ENCODE assay signal across 8 cellular contexts in genomic region chr5:69166686-69167487, GRCh38. TPM values are rescaled to one million over a fixed set of nuclear protein-coding genes. Genes with fewer than 3 reads are reported as not detected.
DNase-seq lines count a peak whose midpoint lies in the region; ATAC-seq and TF ChIP-seq lines count a peak whose summit lies in the region.

TSS of gene CCNB1 (plus strand) at chr5:69167150. CDS start at chr5:69167263, 113 bp downstream.

- H3K4me3 ChIP-seq in BJ (ENCODE audit: low read depth, low read length) (peak within 1 kb of the TSS; percentile 59), choroid plexus epithelial cell (ENCODE audit: low read depth, low read length) (peak within 1 kb of the TSS; percentile 83)

- H3K27me3 ChIP-seq in BJ (ENCODE audit: control insufficient read depth, insufficient read depth, low read length), result no peaks in the 10 kb centered on the region

- ATAC-seq in HG03457 (IDR thresholded peaks at IDR 0.05; ENCODE audit: unreplicated experiment), result peak; percentile 98

- DNase-seq in BJ (ENCODE audit: low read depth), result peak; percentile 88
- peak; percentile 99 for DNase-seq in GM19240 (ENCODE audit: insufficient read length, low spot score)
- peak; percentile 95 to 96 for DNase-seq in NCI-H524 (lab: John Stamatoyannopoulos, UW)
- DNase-seq in activated CD4-positive, alpha-beta T cell treated with anti-CD3 and anti-CD28 coated beads for 24 hours (ENCODE audit: low read depth in 2 of 2), result peak; percentile 96 to 97
- DNase-seq in choroid plexus epithelial cell (ENCODE audit: low read depth), result peak; percentile 98
- peak; percentile 99 for DNase-seq in kidney glomerular epithelial cell (lab: John Stamatoyannopoulos, UW)
- DNase-seq in stimulated activated CD4-positive, alpha-beta T cell treated with anti-CD3 and anti-CD28 coated beads, Interleukin-15, amount 100 ng/mL, for 48 hours (ENCODE audit: low read depth in 2 of 2), result peak; percentile 94 to 98

- no peaks in the 10 kb centered on the region for H3K36me3 ChIP-seq in BJ (ENCODE audit: control insufficient read depth, insufficient read depth, low read length)

- POLR2A ChIA-PET in BJ (lab: Charles Lee), result interaction anchor here (0.6 kb wide), 1 partner anchor 26 kb away, joined by 3 read pairs; no protein-coding TSS in a partner anchor

- TF ChIP-seq CTCF in BJ (IDR thresholded peaks at IDR 0.05; ENCODE audit: insufficient read depth, low read depth, low read length), result no peak
- TF ChIP-seq CTCF in choroid plexus epithelial cell (conservative IDR thresholded peaks at IDR 0.05; ENCODE audit: low read depth, low read length), result no peak

- CTCF ChIA-PET in BJ (lab: Yijun Ruan, JAX), result interaction anchor here (0.6 to 1.3 kb wide), 4 partner anchors 8 to 168 kb away, joined by 3 read pairs; no protein-coding TSS in a partner anchor

RNA-seq across cellular contexts. Expression of gene CCNB1, which starts in this region (rescaled TPM):
- 67.0 and 91.3 TPM in 2 replicates for polyA plus RNA-seq in BJ (2011; rRNA removed)
- 22.1 and 31.8 TPM in 2 replicates for polyA minus RNA-seq in BJ (2011; rRNA and poly(A)+ RNA removed)

Comparison
In these comparisons a context has a peak if more than half of its experiments do, and no peak if none do; other contexts are left out.
1. Peak in every context shown above with its lines: DNase-seq, ATAC-seq and H3K4me3 ChIP-seq.